ENCODE assay signal across 34 cellular contexts in genomic region chr4:187215438-187215837, GRCh38.
"Had no signal": no experiment of that assay in that cellular context is flagged by ENCODE, and none has a peak within 500 bp of the region (broad histone marks: within the 10 kb centered on the region; RNA-seq: fewer than 3 reads in every experiment).

No MANE protein-coding gene starts in this region.

- H3K36me3 ChIP-seq: MG63 had no signal

- H3K27me3 ChIP-seq: MG63 had no signal

- H3K9me3 ChIP-seq: MG63 had no signal

- H3K27ac ChIP-seq: KMS-11 had no signal

- H3K4me2 ChIP-seq: KMS-11 had no signal

- H3K4me3 ChIP-seq: MG63 had no signal

- DNase-seq: Karpas-422, Kasumi-1, MG63, MM.1S, MV-4-11, NCI-H1048, NCI-H1092, NCI-H1092 treated with DMSO at 0.1 percent for 48 hours, NCI-H1105, NCI-H1105 treated with DMSO at 0.1 percent for 48 hours, NCI-H1417, NCI-H1417 treated with DMSO at 0.1 percent for 48 hours, NCI-H1436, NCI-H1436 treated with DMSO at 0.1 percent for 48 hours, NCI-H146, NCI-H1694, NCI-H1694 treated with DMSO at 0.1 percent for 48 hours, NCI-H187, NCI-H187 treated with DMSO at 0.1 percent for 48 hours, NCI-H1930, NCI-H2029, NCI-H2029 treated with DMSO at 0.1 percent for 48 hours, NCI-H2081, NCI-H2081 treated with DMSO at 0.1 percent for 48 hours, NCI-H2107, NCI-H2171, NCI-H2171 treated with DMSO at 0.1 percent for 48 hours, NCI-H226, NCI-H345, NCI-H446, NCI-H446 treated with DMSO at 0.1 percent for 48 hours, NCI-H510A, NCI-H510A treated with DMSO at 0.1 percent for 48 hours had no signal

- H3K9ac ChIP-seq: KMS-11 had no signal
